ENCODE assay signal across 15 cellular contexts in genomic region chr5:171157775-171158174, GRCh38.
DNase-seq lines count a peak whose midpoint lies in the region; TF ChIP-seq lines count a peak whose summit lies in the region.
"Had no signal": no experiment of that assay in that cellular context is flagged by ENCODE, and none has a peak within 500 bp of the region (broad histone marks: within the 10 kb centered on the region; RNA-seq: fewer than 3 reads in every experiment).

No MANE protein-coding gene starts in this region.

- TF ChIP-seq POLR2A in erythroblast (IDR thresholded peaks at IDR 0.05; ENCODE audit: low read length) = no peak

- DNase-seq in NCI-H1436 treated with DMSO at 0.1 percent for 48 hours (lab: John Stamatoyannopoulos, UW) = peak; percentile 14
- no peak for DNase-seq in NCI-H1436 (lab: John Stamatoyannopoulos, UW)
- peak; percentile 79 for DNase-seq in NCI-H1694 treated with DMSO at 0.1 percent for 48 hours (lab: John Stamatoyannopoulos, UW)
- DNase-seq in NCI-H524 treated with DMSO at 0.1 percent for 48 hours (lab: John Stamatoyannopoulos, UW) = peak; percentile 49
- DNase-seq in left kidney (ENCODE audit: low read depth, low spot score) = peak; percentile 38
- DNase-seq in GOT3 (lab: John Stamatoyannopoulos, UW) = no peak
- DNase-seq in activated CD4-positive, alpha-beta T cell treated with anti-CD3 and anti-CD28 coated beads, Interleukin-2, amount 50 U/mL, for 48 hours = no peak
- no peak for DNase-seq in erythroblast (lab: John Stamatoyannopoulos, UW)
- DNase-seq: Caco-2, DMS79, GM23248, KBM-7, NCI-H226, SJCRH30, T-helper 9 cell had no signal

Comparison
In these comparisons a context has a peak if more than half of its experiments do, and no peak if none do; other contexts are left out.
1. DNase-seq: peak in NCI-H1436 treated with DMSO at 0.1 percent for 48 hours (single experiment), NCI-H1694 treated with DMSO at 0.1 percent for 48 hours (single experiment), NCI-H524 treated with DMSO at 0.1 percent for 48 hours (single experiment) and left kidney (single experiment); none in NCI-H1436 (single experiment), GOT3 (single experiment), activated CD4-positive, alpha-beta T cell treated with anti-CD3 and anti-CD28 coated beads, Interleukin-2, amount 50 U/mL, for 48 hours (0 of 2) and erythroblast (0 of 2).